24 cellular contexts compared by ENCODE assay signal in the genomic region with DNA sequence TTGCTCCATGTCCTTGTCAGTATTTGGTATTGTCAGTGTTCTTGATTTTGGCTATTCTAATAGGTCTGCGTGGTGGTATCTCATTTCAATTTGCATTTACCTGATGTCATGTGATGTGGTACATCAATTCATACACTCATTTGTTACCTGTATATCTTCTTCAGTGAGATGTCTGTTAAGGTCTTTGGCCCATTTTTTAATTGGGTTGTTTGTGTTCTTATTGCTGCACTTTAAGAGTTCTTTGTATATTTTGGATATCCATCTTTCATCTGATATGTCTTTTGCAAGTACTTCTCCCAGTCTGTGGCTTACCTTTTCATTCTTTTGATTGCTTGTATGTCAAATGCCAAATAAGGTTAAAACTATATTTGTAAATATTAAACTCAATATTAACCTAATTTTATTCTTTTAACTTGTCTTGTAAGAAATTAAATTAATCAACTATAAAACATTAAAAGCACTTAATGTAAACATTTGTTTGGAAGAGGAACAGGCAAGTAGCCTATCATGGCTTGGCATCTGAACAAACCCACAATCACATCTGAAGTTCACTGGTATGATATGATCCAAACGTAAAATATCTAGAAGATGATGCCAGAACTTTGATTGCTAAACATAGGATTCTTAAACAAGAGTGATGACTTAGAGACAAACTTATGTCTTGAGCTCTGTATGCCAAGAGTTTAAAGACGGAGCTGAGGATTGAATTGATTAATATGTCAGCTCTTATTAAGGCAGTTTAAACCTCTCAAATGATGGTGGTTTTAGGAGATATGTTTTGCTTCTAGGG.
"Had no signal": no experiment of that assay in that cellular context is flagged by ENCODE, and none has a peak within 500 bp of the region (broad histone marks: within the 10 kb centered on the region; RNA-seq: fewer than 3 reads in every experiment).

No MANE protein-coding gene starts in this region.

- H3K27me3 ChIP-seq: ovary, right atrium auricular region, right lobe of liver, stomach, testis, thyroid gland, transverse colon, upper lobe of left lung, vagina had no signal

- H3K9me3 ChIP-seq: left ventricle myocardium inferior, ovary, right atrium auricular region, right lobe of liver, stomach, testis, thyroid gland, transverse colon, upper lobe of left lung, vagina had no signal

- H3K4me1 ChIP-seq: left ventricle myocardium inferior, right atrium auricular region, right lobe of liver, stomach, testis, thyroid gland, transverse colon, upper lobe of left lung, vagina had no signal

- ATAC-seq: naive thymus-derived CD4-positive, alpha-beta T cell; natural killer cell treated with Interleukin-12 subunit alpha and Interleukin-12 subunit beta and Interleukin-15 and Interleukin-18, amount 100 ng/mL, for 72 hours; right lobe of liver; stimulated activated naive B cell treated with anti-CD40 and anti-IgM and Interleukin-4, amounts not matched to agents 10 μg/mL and 1 μg/mL and 100 μg/mL, for 72 hours; stimulated activated naive CD8-positive, alpha-beta T cell treated with anti-CD3 and anti-CD28 coated beads, Interleukin-15, Interleukin-2, amounts not matched to agents 100 U/mL and 50 U/mL, for 24 hours had no signal

- DNase-seq: hypothalamus; immature natural killer cell; islet precursor cell; left ventricle myocardium inferior; mesendoderm; naive thymus-derived CD4-positive, alpha-beta T cell; ovary; right lobe of liver; stimulated activated CD4-positive, alpha-beta T cell treated with anti-CD3 and anti-CD28 coated beads, Interleukin-12 subunit alpha, Interleukin-12 subunit beta, amount 100 ng/mL, for 4 hours; stimulated activated CD4-positive, alpha-beta T cell treated with anti-CD3 and anti-CD28 coated beads, Interleukin-15, amount 100 ng/mL, for 24 hours; stimulated activated CD4-positive, alpha-beta T cell treated with anti-CD3 and anti-CD28 coated beads, Interleukin-2, amount 100 ng/mL, for 24 hours; stimulated activated CD4-positive, alpha-beta T cell treated with anti-CD3 and anti-CD28 coated beads, Interleukin-4, amount 100 ng/mL, for 1 hour; stimulated activated naive B cell treated with anti-CD40 and anti-IgM and Interleukin-4, amounts not matched to agents 10 μg/mL and 1 μg/mL and 100 μg/mL, for 72 hours; stimulated activated naive CD8-positive, alpha-beta T cell treated with anti-CD3 and anti-CD28 coated beads, Interleukin-15, Interleukin-2, amounts not matched to agents 100 U/mL and 50 U/mL, for 24 hours; stomach; testis; thyroid gland; transverse colon; upper lobe of left lung had no signal

- H3K27ac ChIP-seq: left ventricle myocardium inferior, ovary, right atrium auricular region, right lobe of liver, skin epidermis, stomach, testis, thyroid gland, transverse colon, upper lobe of left lung, vagina had no signal

- H3K4me3 ChIP-seq: left ventricle myocardium inferior, lung, ovary, right atrium auricular region, right lobe of liver, skin epidermis, stomach, testis, thyroid gland, transverse colon, upper lobe of left lung, vagina had no signal

- H3K36me3 ChIP-seq: left ventricle myocardium inferior, ovary, right atrium auricular region, right lobe of liver, stomach, thyroid gland, transverse colon, upper lobe of left lung, vagina had no signal
